15 cellular contexts compared by ENCODE assay signal in genomic region chr4:105155426-105155825, GRCh38. TPM values are rescaled to one million over a fixed set of nuclear protein-coding genes. Genes with fewer than 3 reads are reported as not detected.
DNase-seq lines count a peak whose midpoint lies in the region; ATAC-seq, FAIRE-seq and TF ChIP-seq lines count a peak whose summit lies in the region.
"Had no signal": no experiment of that assay in that cellular context is flagged by ENCODE, and none has a peak within 500 bp of the region (broad histone marks: within the 10 kb centered on the region; RNA-seq: fewer than 3 reads in every experiment).

No MANE protein-coding gene starts in this region.

- H3K27ac Mint-ChIP-seq in HFFc6 = peak overlapping the region; percentile 9; the same call in 1 of the 2 replicates
- H3K27ac Mint-ChIP-seq in memory B cell = peak overlapping the region; percentile 14
- no peak overlapping the region for H3K27ac Mint-ChIP-seq in endodermal cell

- H3K36me3 Mint-ChIP-seq in HFFc6 (ENCODE audit: low read depth) (peaks cover 9% of the 10 kb centered on the region), memory B cell (peaks cover 6% of the 10 kb centered on the region), endodermal cell (ENCODE audit: low read depth) (no peaks in the 10 kb centered on the region)

- H3K4me1 ChIP-seq in testis (no peaks in the 10 kb centered on the region), endodermal cell (ENCODE audit: control insufficient read depth, insufficient read depth, low read length) (no peaks in the 10 kb centered on the region), HepG2 (ENCODE audit: insufficient read depth, low read length) (peaks cover 12% of the 10 kb centered on the region)

- DNase-seq in AG10803 (ENCODE audit: low read depth) = peak; percentile 48
- DNase-seq in HFFc6 = no peak
- DNase-seq in bronchial epithelial cell (ENCODE audit: low read depth) = peak; percentile 35
- no peak for DNase-seq in memory B cell (ENCODE audit: low spot score in 2 of 2)
- no peak for DNase-seq in testis
- no peak for DNase-seq in endodermal cell
- DNase-seq in HepG2 (ENCODE audit: low spot score) = no peak
- DNase-seq: CD4-positive, alpha-beta memory T cell; DMS79; GDM1; NCI-H1436 treated with DMSO at 0.1 percent for 48 hours; NCI-H345; NCI-H526 treated with DMSO at 0.1 percent for 48 hours; RPMI8226 had no signal

- TF ChIP-seq EP300 in HepG2 (IDR thresholded peaks at IDR 0.05; ENCODE audit: low read depth in 2 of 2, low read length in 2 of 2) = no peak
- TF ChIP-seq EP300 in HepG2 (CRISPR knock-in tag; IDR thresholded peaks at IDR 0.05; ENCODE audit: borderline replicate concordance) = no peak

- H3K9me3 ChIP-seq in testis (no peaks in the 10 kb centered on the region), endodermal cell (ENCODE audit: control insufficient read depth, low read length) (no peaks in the 10 kb centered on the region), HepG2 (ENCODE audit: low read length) (no peaks in the 10 kb centered on the region)

- H3K4me1 Mint-ChIP-seq in HFFc6 (ENCODE audit: low read depth) = peaks cover 37% of the 10 kb centered on the region
- H3K4me1 Mint-ChIP-seq in memory B cell = peaks cover 26% of the 10 kb centered on the region
- H3K4me1 Mint-ChIP-seq in endodermal cell = peaks cover 6% of the 10 kb centered on the region

- no peaks in the 10 kb centered on the region for H3K27me3 ChIP-seq in bronchial epithelial cell (ENCODE audit: control insufficient read depth, insufficient read depth, low read length)
- H3K27me3 ChIP-seq in testis = no peaks in the 10 kb centered on the region
- peaks cover 57% of the 10 kb centered on the region for H3K27me3 ChIP-seq in endodermal cell (ENCODE audit: control insufficient read depth, insufficient read depth, low read length, poor library complexity, severe bottlenecking)
- no peaks in the 10 kb centered on the region for H3K27me3 ChIP-seq in HepG2 (ENCODE audit: control insufficient read depth in 1 of 2, insufficient read depth in 2 of 2, low read length in 2 of 2)

- intact Hi-C loops in testis (cut with DNase I; ENCODE audit: low total_unique reads) = no loop called here
- intact Hi-C loops in HepG2 (cut with micrococcal nuclease; ENCODE audit: unreplicated experiment) = no loop called here

- in situ Hi-C loops in HepG2 (cut with HindIII; ENCODE audit: extremely low pct_ligation_motif_present, low pct_unique_long_range_greater_than_20kb) = no loop called here

- H3K36me3 ChIP-seq in bronchial epithelial cell (ENCODE audit: control insufficient read depth, insufficient read depth, low read length) (no peaks in the 10 kb centered on the region), testis (ENCODE audit: low read depth, missing control alignments) (no peaks in the 10 kb centered on the region), endodermal cell (ENCODE audit: control insufficient read depth, insufficient read depth, low read length) (no peaks in the 10 kb centered on the region), HepG2 (replicated peaks in 1 of 2; ENCODE audit: control insufficient read depth in 1 of 2, insufficient read depth in 2 of 2, low read length in 2 of 2) (no peaks in the 10 kb centered on the region)

- H3K27ac ChIP-seq in testis (no peak overlapping the region), endodermal cell (ENCODE audit: low read depth, low read length) (no peak overlapping the region), HepG2 (ENCODE audit: extremely low read length, insufficient read depth, low read length) (no peak overlapping the region)

- CTCF ChIA-PET in HepG2 (lab: Yijun Ruan, JAX; ENCODE audit: low intra/inter-chr PET ratio, low total read pairs) = no interaction called here

- ATAC-seq in memory B cell (ENCODE audit: low read depth) = no peak
- ATAC-seq in HepG2 = no peak

- H3K9ac ChIP-seq in endodermal cell (ENCODE audit: extremely low read depth, low read length, poor library complexity, severe bottlenecking) = no peak overlapping the region
- no peak overlapping the region for H3K9ac ChIP-seq in HepG2 (ENCODE audit: insufficient read depth, low read depth, low read length)

- BruUV-seq in HepG2 (replicated peaks; lab: Mats Ljungman, UMichigan) = no TSS peak

- H3K4me3 Mint-ChIP-seq in HFFc6 (no peak overlapping the region), memory B cell (no peak overlapping the region), endodermal cell (no peak overlapping the region)

- no peak overlapping the region for H3K4me2 ChIP-seq in HepG2 (ENCODE audit: low read depth, low read length)

- POLR2A ChIA-PET in HepG2 (lab: Yijun Ruan, JAX) = no interaction called here

- no peak for TF ChIP-seq RAD21 in HepG2 (CRISPR knock-in tag; IDR thresholded peaks at IDR 0.05)

- H3K27me3 Mint-ChIP-seq in HFFc6 (ENCODE audit: insufficient read depth) = no peaks in the 10 kb centered on the region
- no peaks in the 10 kb centered on the region for H3K27me3 Mint-ChIP-seq in memory B cell
- H3K27me3 Mint-ChIP-seq in endodermal cell (ENCODE audit: insufficient read depth) = peaks cover 82% of the 10 kb centered on the region
- H3K27me3 Mint-ChIP-seq: CD4-positive, alpha-beta memory T cell had no signal

- H3K79me2 ChIP-seq in HepG2 (ENCODE audit: insufficient read depth, low read length) = peaks cover 14% of the 10 kb centered on the region

- H3K9me3 Mint-ChIP-seq in HFFc6 (no peaks in the 10 kb centered on the region; the same call in 1 of the 2 replicates), memory B cell (no peaks in the 10 kb centered on the region), endodermal cell (no peaks in the 10 kb centered on the region)
- H3K9me3 Mint-ChIP-seq: CD4-positive, alpha-beta memory T cell had no signal

- WGBS in testis, 2 donors = 62 to 93% methylated on average over 1 of the region's 1 CpG
- 79% methylated on average over 1 of the region's 1 CpG; no CpG with 5 or more reads in 1 of the 2 experiments for WGBS in endodermal cell (ENCODE audit: insufficient coverage in 1 of 2, insufficient read length in 1 of 2), 2 experiments
- WGBS in HepG2 (ENCODE audit: low lambda C conversion rate) = 100% methylated on average over 1 of the region's 1 CpG

- no peak for TF ChIP-seq POLR2A in testis (IDR thresholded peaks at IDR 0.05)
- TF ChIP-seq POLR2A in HepG2 (IDR thresholded peaks at IDR 0.05; ENCODE audit: insufficient read depth in 1 of 2, low read depth in 2 of 2, low read length in 2 of 2) = no peak

- no peaks in the 10 kb centered on the region; the same call in 1 of the 2 replicates for H4K20me1 ChIP-seq in HepG2 (ENCODE audit: insufficient read depth, low read length)

- TF ChIP-seq CTCF in AG10803 (conservative IDR thresholded peaks at IDR 0.05; ENCODE audit: low read length) (no peak), HFFc6 (IDR thresholded peaks at IDR 0.05) (no peak), bronchial epithelial cell (IDR thresholded peaks at IDR 0.05; ENCODE audit: insufficient read depth, low read length, severe bottlenecking) (no peak), testis (IDR thresholded peaks at IDR 0.05) (no peak), endodermal cell (conservative IDR thresholded peaks at IDR 0.05) (no peak), HepG2 (CRISPR knock-in tag; IDR thresholded peaks at IDR 0.05) (no peak)

- FAIRE-seq in bronchial epithelial cell (lab: Jason Lieb, UNC) = no peak
- FAIRE-seq in HepG2 (lab: Jason Lieb, UNC) = no peak
- FAIRE-seq: H54 had no signal

- H3K4me3 ChIP-seq in AG10803 (ENCODE audit: low read length) (no peak overlapping the region), bronchial epithelial cell (ENCODE audit: low read depth, low read length) (no peak overlapping the region), testis (no peak overlapping the region), endodermal cell (ENCODE audit: low read length) (no peak overlapping the region), HepG2 (replicated peaks in 1 of 3; ENCODE audit: insufficient read depth in 1 of 3, low read depth in 2 of 3, low read length in 3 of 3) (no peak overlapping the region)

- no peak overlapping the region for H2AFZ ChIP-seq in HepG2 (ENCODE audit: low read length)

RNA-seq across cellular contexts. Expression of gene TET2, which starts 8.8 kb away (rescaled TPM):
- total RNA-seq in HFFc6 (2021; fragmentation: NEBNext Ultra II Directional; extraction: Animal tissue kit (Norgen Biotek cat#: 25700)) = 10 to 100 TPM in 3 of 6 experiments, 1 to 10 TPM in 3; 7.8 to 11.2 (median 9.9) TPM
- total RNA-seq in bronchial epithelial cell (10.3 and 13.1 TPM in 2 replicates), testis (10 to 100 TPM; 17.1 to 17.5 TPM), endodermal cell (10 to 100 TPM; 12.0 to 15.5 TPM), HepG2 (2016; rRNA removed; fragmentation: Illumina TruSeq; extraction: Trizol) (4.6 and 4.8 TPM in 2 replicates)
- polyA plus RNA-seq in testis (ENCODE audit: insufficient read depth, low read depth, low replicate concordance) (2.8 TPM), HepG2 (2011; rRNA removed) (4.2 and 4.7 TPM in 2 replicates)
- 11.6 TPM for polyA plus RNA-seq in endodermal cell (2013, experiment 1 of 2)
- polyA plus RNA-seq in endodermal cell (2013, experiment 2 of 2) = 12.5 TPM
- 1.1 and 1.3 TPM in 2 replicates for total RNA-seq in HepG2 (2016; cell fraction: cytosol; rRNA removed; fragmentation: Illumina TruSeq; extraction: Trizol; ENCODE audit: low read depth)
- 4.3 and 6.2 TPM in 2 replicates for total RNA-seq in HepG2 (2016; cell fraction: insoluble cytoplasmic fraction; rRNA removed; fragmentation: Illumina TruSeq; extraction: Trizol)
- total RNA-seq in HepG2 (2016; cell fraction: membrane; rRNA removed; fragmentation: Illumina TruSeq; extraction: Trizol) = 3.6 and 3.7 TPM in 2 replicates
- total RNA-seq in HepG2 (2016; cell fraction: nucleus; rRNA removed; fragmentation: Illumina TruSeq; extraction: Trizol) = 14.2 and 15.6 TPM in 2 replicates
- 1.6 and 2.4 TPM in 2 replicates for polyA plus RNA-seq in HepG2 (2011; cell fraction: cytosol; rRNA removed)
- polyA plus RNA-seq in HepG2 (2011; cell fraction: nucleus; rRNA removed) = 7.1 and 8.3 TPM in 2 replicates
- 3.1 and 3.5 TPM in 2 replicates for polyA plus RNA-seq in HepG2 (2012)
- 0.09 TPM in 2 replicates for polyA plus RNA-seq in HepG2 (2016; cell fraction: cytosol; fragmentation: Illumina TruSeq; extraction: Trizol; ENCODE audit: low read depth)
- polyA plus RNA-seq in HepG2 (2016; cell fraction: insoluble cytoplasmic fraction; fragmentation: Illumina TruSeq; extraction: Trizol; ENCODE audit: low read depth) = 2.2 and 2.3 TPM in 2 replicates
- polyA plus RNA-seq in HepG2 (2016; cell fraction: membrane; fragmentation: Illumina TruSeq; extraction: Trizol; ENCODE audit: low read depth) = 0.34 and 0.38 TPM in 2 replicates
- polyA plus RNA-seq in HepG2 (2016; cell fraction: nucleus; fragmentation: Illumina TruSeq; extraction: Trizol; ENCODE audit: insufficient read depth, low read depth) = 5.4 TPM in 2 replicates
- polyA minus RNA-seq in HepG2 (2011; rRNA and poly(A)+ RNA removed; ENCODE audit: low replicate concordance) = 8.5 and 15.5 TPM in 2 replicates
- polyA minus RNA-seq in HepG2 (2011; cell fraction: cytosol; rRNA and poly(A)+ RNA removed) = 6.2 and 6.8 TPM in 2 replicates
- polyA minus RNA-seq in HepG2 (2011; cell fraction: nucleus; rRNA and poly(A)+ RNA removed) = 83.3 and 90.6 TPM in 2 replicates

Comparison
In these comparisons a context has a peak if more than half of its experiments do, and no peak if none do; other contexts are left out.
1. DNase-seq: peak in AG10803 (single experiment) and bronchial epithelial cell (single experiment); none in HFFc6 (single experiment), memory B cell (0 of 2), testis (single experiment), endodermal cell (single experiment) and HepG2 (single experiment).